21 cellular contexts compared by ENCODE assay signal in the genomic region with DNA sequence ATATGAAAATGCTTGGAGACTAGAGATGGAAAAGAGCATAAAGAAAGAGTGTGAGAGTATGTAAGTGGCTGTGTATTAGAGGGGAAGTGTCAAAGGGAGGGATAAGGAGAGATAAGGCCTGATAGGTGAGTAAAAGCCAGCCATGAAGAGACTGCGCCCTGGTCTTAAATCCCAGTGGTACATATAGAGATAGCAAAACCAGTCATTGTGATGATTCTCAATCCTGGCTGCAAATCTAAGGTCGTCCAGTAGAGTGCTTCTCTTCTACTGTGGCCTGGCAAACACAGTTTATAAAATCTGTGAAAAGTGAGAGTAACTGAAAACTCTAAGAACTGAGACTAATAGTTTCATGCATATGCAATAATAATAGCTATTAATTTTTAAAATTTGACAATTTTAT.
DNase-seq lines count a peak whose midpoint lies in the region; ATAC-seq, FAIRE-seq and TF ChIP-seq lines count a peak whose summit lies in the region.
"Had no signal": no experiment of that assay in that cellular context is flagged by ENCODE, and none has a peak within 500 bp of the region (broad histone marks: within the 10 kb centered on the region; RNA-seq: fewer than 3 reads in every experiment).

No MANE protein-coding gene starts in this region.

- H3K9me3 Mint-ChIP-seq in type B pancreatic cell = no peaks in the 10 kb centered on the region
- H3K9me3 Mint-ChIP-seq in activated CD4-positive, alpha-beta T cell treated with anti-CD3 and anti-CD28 coated beads for 36 hours (ENCODE audit: low read depth) = no peaks in the 10 kb centered on the region
- H3K9me3 Mint-ChIP-seq: CD8-positive, alpha-beta T cell had no signal

- no peak overlapping the region for H3K4me3 Mint-ChIP-seq in type B pancreatic cell
- no peak overlapping the region for H3K4me3 Mint-ChIP-seq in activated CD4-positive, alpha-beta T cell treated with anti-CD3 and anti-CD28 coated beads for 36 hours
- H3K4me3 Mint-ChIP-seq: CD8-positive, alpha-beta T cell had no signal

- H3K4me1 ChIP-seq in HepG2 (ENCODE audit: insufficient read depth, low read length) (no peaks in the 10 kb centered on the region), right lobe of liver (no peaks in the 10 kb centered on the region)
- H3K4me1 ChIP-seq: SJCRH30 had no signal

- intact Hi-C loops in HepG2 (cut with micrococcal nuclease; ENCODE audit: unreplicated experiment) (no loop called here), right lobe of liver (cut with DNase I) (no loop called here)
- intact Hi-C loops in activated CD4-positive, alpha-beta T cell treated with anti-CD3 and anti-CD28 coated beads for 36 hours (cut with DNase I, micrococcal nuclease) = no loop called here

- H3K4me3 ChIP-seq in HepG2 (replicated peaks in 1 of 3; ENCODE audit: insufficient read depth in 1 of 3, low read depth in 2 of 3, low read length in 3 of 3) (no peak overlapping the region), right lobe of liver (no peak overlapping the region), choroid plexus epithelial cell (ENCODE audit: low read depth, low read length) (no peak overlapping the region)
- H3K4me3 ChIP-seq: SJCRH30 had no signal

- no peaks in the 10 kb centered on the region for H3K27me3 ChIP-seq in HepG2 (ENCODE audit: control insufficient read depth in 1 of 2, insufficient read depth in 2 of 2, low read length in 2 of 2)
- no peaks in the 10 kb centered on the region for H3K27me3 ChIP-seq in right lobe of liver
- H3K27me3 ChIP-seq: SJCRH30 had no signal

- TF ChIP-seq EP300 in HepG2 (IDR thresholded peaks at IDR 0.05; ENCODE audit: low read depth in 2 of 2, low read length in 2 of 2) (no peak), HepG2 (CRISPR knock-in tag; IDR thresholded peaks at IDR 0.05; ENCODE audit: borderline replicate concordance) (no peak)

- H3K4me2 ChIP-seq in HepG2 (ENCODE audit: low read depth, low read length) = no peak overlapping the region

- no peaks in the 10 kb centered on the region for H3K79me2 ChIP-seq in HepG2 (ENCODE audit: insufficient read depth, low read length)

- TF ChIP-seq POLR2A in HepG2 (IDR thresholded peaks at IDR 0.05; ENCODE audit: insufficient read depth in 1 of 2, low read depth in 2 of 2, low read length in 2 of 2) = no peak
- TF ChIP-seq POLR2A in right lobe of liver (IDR thresholded peaks at IDR 0.05) = no peak

- BruUV-seq in HepG2 (replicated peaks; lab: Mats Ljungman, UMichigan) = no TSS peak

- peaks cover 7% of the 10 kb centered on the region for H3K36me3 Mint-ChIP-seq in type B pancreatic cell
- peaks cover 16% of the 10 kb centered on the region for H3K36me3 Mint-ChIP-seq in activated CD4-positive, alpha-beta T cell treated with anti-CD3 and anti-CD28 coated beads for 36 hours (ENCODE audit: low read depth)

- H2AFZ ChIP-seq in HepG2 (ENCODE audit: low read length) = no peak overlapping the region

- no peak for TF ChIP-seq RAD21 in HepG2 (CRISPR knock-in tag; IDR thresholded peaks at IDR 0.05)

- TF ChIP-seq CTCF in HepG2 (CRISPR knock-in tag; IDR thresholded peaks at IDR 0.05) (no peak), right lobe of liver (IDR thresholded peaks at IDR 0.05) (no peak), choroid plexus epithelial cell (conservative IDR thresholded peaks at IDR 0.05; ENCODE audit: low read depth, low read length) (no peak), type B pancreatic cell (conservative IDR thresholded peaks at IDR 0.05) (peak; percentile 26)

- FAIRE-seq in HepG2 (lab: Jason Lieb, UNC) (no peak), HTR-8/SVneo (lab: Jason Lieb, UNC) (no peak)
- FAIRE-seq: D721Med had no signal

- no peak overlapping the region for H3K9ac ChIP-seq in HepG2 (ENCODE audit: insufficient read depth, low read depth, low read length)

- POLR2A ChIA-PET in HepG2 (lab: Yijun Ruan, JAX) = no interaction called here
- POLR2A ChIA-PET in activated CD4-positive, alpha-beta T cell treated with anti-CD3 and anti-CD28 coated beads for 36 hours (lab: Charles Lee) = no interaction called here

- H3K27ac Mint-ChIP-seq in type B pancreatic cell = no peak overlapping the region
- H3K27ac Mint-ChIP-seq in activated CD4-positive, alpha-beta T cell treated with anti-CD3 and anti-CD28 coated beads for 36 hours = no peak overlapping the region
- H3K27ac Mint-ChIP-seq: CD8-positive, alpha-beta T cell had no signal

- H3K36me3 ChIP-seq in HepG2 (replicated peaks in 1 of 2; ENCODE audit: control insufficient read depth in 1 of 2, insufficient read depth in 2 of 2, low read length in 2 of 2) (no peaks in the 10 kb centered on the region; a peak in 1 of 5 replicates), right lobe of liver (no peaks in the 10 kb centered on the region)
- H3K36me3 ChIP-seq: SJCRH30 had no signal

- in situ Hi-C loops in HepG2 (cut with HindIII; ENCODE audit: extremely low pct_ligation_motif_present, low pct_unique_long_range_greater_than_20kb) = no loop called here

- H3K9me3 ChIP-seq in HepG2 (ENCODE audit: low read length) = no peaks in the 10 kb centered on the region
- H3K9me3 ChIP-seq in right lobe of liver = no peaks in the 10 kb centered on the region
- H3K9me3 ChIP-seq: SJCRH30 had no signal

- H4K20me1 ChIP-seq in HepG2 (ENCODE audit: insufficient read depth, low read length) = no peaks in the 10 kb centered on the region

- H3K4me1 Mint-ChIP-seq in type B pancreatic cell (ENCODE audit: unreplicated experiment) = no peaks in the 10 kb centered on the region
- no peaks in the 10 kb centered on the region for H3K4me1 Mint-ChIP-seq in activated CD4-positive, alpha-beta T cell treated with anti-CD3 and anti-CD28 coated beads for 36 hours

- CTCF ChIA-PET in HepG2 (lab: Yijun Ruan, JAX; ENCODE audit: low intra/inter-chr PET ratio, low total read pairs) = no interaction called here
- CTCF ChIA-PET in activated CD4-positive, alpha-beta T cell treated with anti-CD3 and anti-CD28 coated beads for 36 hours (lab: Charles Lee) = no interaction called here

- no peaks in the 10 kb centered on the region for H3K27me3 Mint-ChIP-seq in type B pancreatic cell
- no peaks in the 10 kb centered on the region for H3K27me3 Mint-ChIP-seq in activated CD4-positive, alpha-beta T cell treated with anti-CD3 and anti-CD28 coated beads for 36 hours

- ATAC-seq in HepG2 = peak; percentile 57
- ATAC-seq in right lobe of liver = no peak
- ATAC-seq in activated CD4-positive, alpha-beta T cell treated with anti-CD3 and anti-CD28 coated beads for 36 hours = no peak
- ATAC-seq: CD8-positive, alpha-beta T cell had no signal

- WGBS in HepG2 (ENCODE audit: low lambda C conversion rate) = 88% methylated on average over 2 of the region's 2 CpGs
- WGBS in right lobe of liver (ENCODE audit: insufficient coverage, low coverage, low lambda C conversion rate, missing lambda C conversion rate) = 100% methylated on average over 2 of the region's 2 CpGs

- DNase-seq in HepG2 (ENCODE audit: low spot score) = no peak
- DNase-seq in right lobe of liver = no peak
- DNase-seq in RKO (ENCODE audit: low spot score) = peak; percentile 23
- DNase-seq in choroid plexus epithelial cell (ENCODE audit: low read depth) = peak; percentile 4
- no peak for DNase-seq in type B pancreatic cell (ENCODE audit: extremely low spot score, unreplicated experiment)
- DNase-seq in pons (ENCODE audit: low spot score) = no peak
- DNase-seq in HTR-8/SVneo (ENCODE audit: insufficient read length, low spot score) = no peak
- no peak for DNase-seq in activated CD4-positive, alpha-beta T cell treated with anti-CD3 and anti-CD28 coated beads for 36 hours
- DNase-seq: 8988T; CD8-positive, alpha-beta T cell; DND-41; GDM1; H7; IMR-90; NCI-H1436; NCI-H2029; NCI-H2171 treated with DMSO at 0.1 percent for 48 hours; NCI-H446 treated with DMSO at 0.1 percent for 48 hours; SJCRH30; SW 1271 had no signal

- no peak overlapping the region for H3K27ac ChIP-seq in HepG2 (ENCODE audit: extremely low read length, insufficient read depth, low read length)
- H3K27ac ChIP-seq in right lobe of liver = no peak overlapping the region
- H3K27ac ChIP-seq: SJCRH30 had no signal

TF ChIP-seq in HepG2, 621 proteins besides CTCF, POLR2A, EP300 and RAD21 (continues in another document):
- TF ChIP-seq SCMH1 (CRISPR knock-in tag; IDR thresholded peaks at IDR 0.05; ENCODE audit: borderline replicate concordance) = no peak
- TF ChIP-seq ZNF737 (CRISPR knock-in tag; IDR thresholded peaks at IDR 0.05; ENCODE audit: borderline replicate concordance) = no peak
- TF ChIP-seq IRX3 (CRISPR knock-in tag; IDR thresholded peaks at IDR 0.05; ENCODE audit: borderline replicate concordance, low read depth) = no peak
- TF ChIP-seq, protein P1, sequence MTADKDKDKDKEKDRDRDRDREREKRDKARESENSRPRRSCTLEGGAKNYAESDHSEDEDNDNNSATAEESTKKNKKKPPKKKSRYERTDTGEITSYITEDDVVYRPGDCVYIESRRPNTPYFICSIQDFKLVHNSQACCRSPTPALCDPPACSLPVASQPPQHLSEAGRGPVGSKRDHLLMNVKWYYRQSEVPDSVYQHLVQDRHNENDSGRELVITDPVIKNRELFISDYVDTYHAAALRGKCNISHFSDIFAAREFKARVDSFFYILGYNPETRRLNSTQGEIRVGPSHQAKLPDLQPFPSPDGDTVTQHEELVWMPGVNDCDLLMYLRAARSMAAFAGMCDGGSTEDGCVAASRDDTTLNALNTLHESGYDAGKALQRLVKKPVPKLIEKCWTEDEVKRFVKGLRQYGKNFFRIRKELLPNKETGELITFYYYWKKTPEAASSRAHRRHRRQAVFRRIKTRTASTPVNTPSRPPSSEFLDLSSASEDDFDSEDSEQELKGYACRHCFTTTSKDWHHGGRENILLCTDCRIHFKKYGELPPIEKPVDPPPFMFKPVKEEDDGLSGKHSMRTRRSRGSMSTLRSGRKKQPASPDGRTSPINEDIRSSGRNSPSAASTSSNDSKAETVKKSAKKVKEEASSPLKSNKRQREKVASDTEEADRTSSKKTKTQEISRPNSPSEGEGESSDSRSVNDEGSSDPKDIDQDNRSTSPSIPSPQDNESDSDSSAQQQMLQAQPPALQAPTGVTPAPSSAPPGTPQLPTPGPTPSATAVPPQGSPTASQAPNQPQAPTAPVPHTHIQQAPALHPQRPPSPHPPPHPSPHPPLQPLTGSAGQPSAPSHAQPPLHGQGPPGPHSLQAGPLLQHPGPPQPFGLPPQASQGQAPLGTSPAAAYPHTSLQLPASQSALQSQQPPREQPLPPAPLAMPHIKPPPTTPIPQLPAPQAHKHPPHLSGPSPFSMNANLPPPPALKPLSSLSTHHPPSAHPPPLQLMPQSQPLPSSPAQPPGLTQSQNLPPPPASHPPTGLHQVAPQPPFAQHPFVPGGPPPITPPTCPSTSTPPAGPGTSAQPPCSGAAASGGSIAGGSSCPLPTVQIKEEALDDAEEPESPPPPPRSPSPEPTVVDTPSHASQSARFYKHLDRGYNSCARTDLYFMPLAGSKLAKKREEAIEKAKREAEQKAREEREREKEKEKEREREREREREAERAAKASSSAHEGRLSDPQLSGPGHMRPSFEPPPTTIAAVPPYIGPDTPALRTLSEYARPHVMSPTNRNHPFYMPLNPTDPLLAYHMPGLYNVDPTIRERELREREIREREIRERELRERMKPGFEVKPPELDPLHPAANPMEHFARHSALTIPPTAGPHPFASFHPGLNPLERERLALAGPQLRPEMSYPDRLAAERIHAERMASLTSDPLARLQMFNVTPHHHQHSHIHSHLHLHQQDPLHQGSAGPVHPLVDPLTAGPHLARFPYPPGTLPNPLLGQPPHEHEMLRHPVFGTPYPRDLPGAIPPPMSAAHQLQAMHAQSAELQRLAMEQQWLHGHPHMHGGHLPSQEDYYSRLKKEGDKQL (CRISPR knock-in tag; IDR thresholded peaks at IDR 0.05; ENCODE audit: low read depth) = no peak

Comparison
In these comparisons a context has a peak if more than half of its experiments do, and no peak if none do; other contexts are left out.
1. DNase-seq: peak in RKO (single experiment) and choroid plexus epithelial cell (single experiment); none in HepG2 (single experiment), right lobe of liver (0 of 3), type B pancreatic cell (single experiment), pons (single experiment), HTR-8/SVneo (single experiment) and activated CD4-positive, alpha-beta T cell treated with anti-CD3 and anti-CD28 coated beads for 36 hours (single experiment).